In genomic region chr22:41636467-41636866, GRCh38 we compare ENCODE assay signal across 15 cellular contexts. TPM values are rescaled to one million over a fixed set of nuclear protein-coding genes. Genes with fewer than 3 reads are reported as not detected.
DNase-seq lines count a peak whose midpoint lies in the region; ATAC-seq and TF ChIP-seq lines count a peak whose summit lies in the region.
"Had no signal": no experiment of that assay in that cellular context is flagged by ENCODE, and none has a peak within 500 bp of the region (broad histone marks: within the 10 kb centered on the region; RNA-seq: fewer than 3 reads in every experiment).

No MANE protein-coding gene starts in this region.

- H4K20me1 ChIP-seq in SK-N-SH (ENCODE audit: insufficient read depth) = peaks cover 3% of the 10 kb centered on the region; the same call in 1 of the 2 replicates
- peaks cover 3% of the 10 kb centered on the region for H4K20me1 ChIP-seq in fibroblast of lung (ENCODE audit: control insufficient read depth, extremely low read depth, insufficient read depth, low read length)

- H3K9me3 ChIP-seq in SK-N-SH = no peaks in the 10 kb centered on the region
- H3K9me3 ChIP-seq in fibroblast of lung (ENCODE audit: control insufficient read depth, insufficient read depth, low read depth, low read length) = no peaks in the 10 kb centered on the region
- H3K9me3 ChIP-seq: transverse colon had no signal

- peaks cover 6% of the 10 kb centered on the region for H3F3A ChIP-seq in SK-N-SH (replicated peaks; ENCODE audit: insufficient read depth)

- peak overlapping the region in 1 of 2 experiments; percentile 56; a peak in 1 of 4 replicates for H3K27ac ChIP-seq in SK-N-SH (ENCODE audit: low read depth in 2 of 2, low read length in 1 of 2)
- H3K27ac ChIP-seq in fibroblast of lung (ENCODE audit: insufficient read depth, low read length) = peak overlapping the region; percentile 19
- H3K27ac ChIP-seq: 22Rv1 had no signal

- TF ChIP-seq CTCF in SK-N-SH (IDR thresholded peaks at IDR 0.05) = no peak
- no peak for TF ChIP-seq CTCF in fibroblast of lung (conservative IDR thresholded peaks at IDR 0.05 in 1 of 2, IDR thresholded peaks at IDR 0.05 in 1 of 2; ENCODE audit: low read depth in 1 of 2, low read length in 2 of 2)

- no peaks in the 10 kb centered on the region for H3K27me3 Mint-ChIP-seq in T-helper 2 cell treated with Interferon-gamma antibody and Interleukin-4, amounts not matched to agents 5 μg/mL and 100 μg/mL, for 36 hours (ENCODE audit: low read depth)
- H3K27me3 Mint-ChIP-seq: naive thymus-derived CD4-positive, alpha-beta T cell had no signal

- H3K27me3 ChIP-seq in SK-N-SH (ENCODE audit: insufficient read depth) (no peaks in the 10 kb centered on the region), fibroblast of lung (ENCODE audit: control insufficient read depth, insufficient read depth, low read length) (no peaks in the 10 kb centered on the region)
- H3K27me3 ChIP-seq: transverse colon had no signal

- peaks cover 7 to 16% of the 10 kb centered on the region in 2 experiments for H3K36me3 ChIP-seq in SK-N-SH (replicated peaks in 1 of 2; ENCODE audit: control insufficient read depth in 1 of 2, insufficient read depth in 2 of 2, low read length in 1 of 2)
- H3K36me3 ChIP-seq in fibroblast of lung (ENCODE audit: control insufficient read depth, insufficient read depth, low read length) = peaks cover 14% of the 10 kb centered on the region

- H3K4me1 ChIP-seq in SK-N-SH (ENCODE audit: control insufficient read depth in 1 of 2, insufficient read depth in 2 of 2, low read depth in 1 of 2, low read length in 1 of 2) (no peaks in the 10 kb centered on the region), fibroblast of lung (ENCODE audit: control insufficient read depth, extremely low read depth, insufficient read depth, low read length) (peaks cover 3% of the 10 kb centered on the region)

- POLR2A ChIA-PET in SK-N-SH (lab: Yijun Ruan, JAX) = no interaction called here

- no peak for ATAC-seq in HG02870 (IDR thresholded peaks at IDR 0.05; ENCODE audit: unreplicated experiment)
- ATAC-seq: naive thymus-derived CD4-positive, alpha-beta T cell had no signal

- no peak for TF ChIP-seq RAD21 in SK-N-SH (IDR thresholded peaks at IDR 0.05; ENCODE audit: low read length)

- H3K79me2 ChIP-seq in SK-N-SH (ENCODE audit: insufficient read depth) (peaks cover 40% of the 10 kb centered on the region), fibroblast of lung (ENCODE audit: control insufficient read depth, insufficient read depth, low read length) (peaks cover 7% of the 10 kb centered on the region)

- H3K4me2 ChIP-seq in SK-N-SH = no peak overlapping the region
- H3K4me2 ChIP-seq in fibroblast of lung (ENCODE audit: extremely low read depth, insufficient read depth, low read length) = no peak overlapping the region

- H2AFZ ChIP-seq in SK-N-SH (ENCODE audit: low read depth) (no peak overlapping the region), fibroblast of lung (ENCODE audit: low read length) (no peak overlapping the region)

- peaks cover 3% of the 10 kb centered on the region for H3K4me1 Mint-ChIP-seq in T-helper 2 cell treated with Interferon-gamma antibody and Interleukin-4, amounts not matched to agents 5 μg/mL and 100 μg/mL, for 36 hours (ENCODE audit: low read depth)

- CTCF ChIA-PET in SK-N-SH (lab: Yijun Ruan, JAX) = no interaction called here

- H3K4me3 Mint-ChIP-seq in T-helper 2 cell treated with Interferon-gamma antibody and Interleukin-4, amounts not matched to agents 5 μg/mL and 100 μg/mL, for 36 hours = no peak overlapping the region
- H3K4me3 Mint-ChIP-seq: naive thymus-derived CD4-positive, alpha-beta T cell had no signal

- TF ChIP-seq EP300 in SK-N-SH (IDR thresholded peaks at IDR 0.05; ENCODE audit: borderline replicate concordance in 1 of 2, low read depth in 1 of 2, low read length in 1 of 2) = no peak

- DNase-seq in NCI-H2196 (lab: John Stamatoyannopoulos, UW; ENCODE audit: unreplicated experiment) = peak; percentile 29
- no peak for DNase-seq in NCI-H2196 treated with DMSO at 0.1 percent for 48 hours (lab: John Stamatoyannopoulos, UW; ENCODE audit: unreplicated experiment)
- no peak for DNase-seq in SK-N-SH
- peak; percentile 19 to 60 for DNase-seq in fibroblast of lung (ENCODE audit: low read depth in 2 of 2)
- peak; percentile 15 for DNase-seq in renal cortical epithelial cell (ENCODE audit: low read depth)
- no peak for DNase-seq in kidney glomerular epithelial cell (lab: John Stamatoyannopoulos, UW)
- DNase-seq in T-helper 2 cell treated with Interferon-gamma antibody and Interleukin-4, amounts not matched to agents 5 μg/mL and 100 μg/mL, for 36 hours (ENCODE audit: low spot score) = no peak
- DNase-seq: DMS 273 treated with DMSO at 0.1 percent for 48 hours; erythroblast; Kasumi-1; naive thymus-derived CD4-positive, alpha-beta T cell; OCI-M1; transverse colon had no signal

- H3K4me3 ChIP-seq in SK-N-SH (ENCODE audit: low read depth in 2 of 2, low read length in 1 of 2) (no peak overlapping the region), fibroblast of lung (replicated peaks in 1 of 4; ENCODE audit: control extremely low read depth in 1 of 4, insufficient read depth in 1 of 4, low read depth in 3 of 4, low read length in 4 of 4) (no peak overlapping the region)
- H3K4me3 ChIP-seq: transverse colon had no signal

- no peaks in the 10 kb centered on the region for H3K9me3 Mint-ChIP-seq in T-helper 2 cell treated with Interferon-gamma antibody and Interleukin-4, amounts not matched to agents 5 μg/mL and 100 μg/mL, for 36 hours
- H3K9me3 Mint-ChIP-seq: naive thymus-derived CD4-positive, alpha-beta T cell had no signal

- no peaks in the 10 kb centered on the region for H3K9me2 ChIP-seq in SK-N-SH

- peaks cover 47% of the 10 kb centered on the region for H3K36me3 Mint-ChIP-seq in T-helper 2 cell treated with Interferon-gamma antibody and Interleukin-4, amounts not matched to agents 5 μg/mL and 100 μg/mL, for 36 hours (ENCODE audit: low read depth)

- no peak overlapping the region for H3K9ac ChIP-seq in SK-N-SH
- H3K9ac ChIP-seq in fibroblast of lung (ENCODE audit: insufficient read depth, low read length) = no peak overlapping the region

- no peak overlapping the region for H3K27ac Mint-ChIP-seq in T-helper 2 cell treated with Interferon-gamma antibody and Interleukin-4, amounts not matched to agents 5 μg/mL and 100 μg/mL, for 36 hours

- WGBS in SK-N-SH (ENCODE audit: low lambda C conversion rate) = 55% methylated on average over 5 of the region's 7 CpGs

TF ChIP-seq in SK-N-SH, 30 proteins besides CTCF, POLR2A, EP300 and RAD21 (continues in another document):
- TF ChIP-seq SMC3 (IDR thresholded peaks at IDR 0.05; ENCODE audit: low read depth, low read length) (no peak), ELF1 (IDR thresholded peaks at IDR 0.05) (no peak), EZH2phosphoT487 (IDR thresholded peaks at IDR 0.05; ENCODE audit: borderline replicate concordance, low read depth) (no peak)

RNA-seq across cellular contexts. Expression of gene XRCC6, which starts 15.4 kb away (rescaled TPM):
- polyA plus RNA-seq in SK-N-SH (2012; rRNA removed) (78.1 and 79.0 TPM in 2 replicates), fibroblast of lung (183 and 280 TPM in 2 replicates)
- polyA plus RNA-seq in SK-N-SH (2012; cell fraction: cytosol; rRNA removed) = 91.8 and 99.0 TPM in 2 replicates
- polyA plus RNA-seq in SK-N-SH (2012; cell fraction: nucleus; rRNA removed) = 53.7 and 58.9 TPM in 2 replicates
- total RNA-seq in fibroblast of lung (268 and 282 TPM in 2 replicates), renal cortical epithelial cell (320 and 484 TPM in 2 replicates)
- polyA plus RNA-seq in fibroblast of lung (2012) = 282 and 405 TPM in 2 replicates
- polyA minus RNA-seq in fibroblast of lung (ENCODE audit: low replicate concordance) = 125 and 199 TPM in 2 replicates

RNA-seq across cellular contexts. Expression of gene DESI1, which starts 15.6 kb away (rescaled TPM):
- 8.2 and 12.7 TPM in 2 replicates for polyA plus RNA-seq in SK-N-SH (2012; rRNA removed)
- 6.4 and 7.9 TPM in 2 replicates for polyA plus RNA-seq in SK-N-SH (2012; cell fraction: cytosol; rRNA removed)
- 11.7 and 20.5 TPM in 2 replicates for polyA plus RNA-seq in SK-N-SH (2012; cell fraction: nucleus; rRNA removed)
- 8.0 and 11.9 TPM in 2 replicates for total RNA-seq in fibroblast of lung
- 22.4 and 22.6 TPM in 2 replicates for polyA plus RNA-seq in fibroblast of lung
- polyA plus RNA-seq in fibroblast of lung (2012) = 20.7 and 23.9 TPM in 2 replicates
- 37.0 and 45.6 TPM in 2 replicates for polyA minus RNA-seq in fibroblast of lung (ENCODE audit: low replicate concordance)
- total RNA-seq in renal cortical epithelial cell = 17.5 and 27.8 TPM in 2 replicates

RNA-seq across cellular contexts. Expression of gene PMM1, which starts 46.8 kb away (rescaled TPM):
- polyA plus RNA-seq in SK-N-SH (2012; rRNA removed) (44.3 and 46.4 TPM in 2 replicates), fibroblast of lung (73.0 and 110 TPM in 2 replicates)
- 29.1 and 34.9 TPM in 2 replicates for polyA plus RNA-seq in SK-N-SH (2012; cell fraction: cytosol; rRNA removed)
- 79.8 and 109 TPM in 2 replicates for polyA plus RNA-seq in SK-N-SH (2012; cell fraction: nucleus; rRNA removed)
- total RNA-seq in fibroblast of lung (26.2 and 32.4 TPM in 2 replicates), renal cortical epithelial cell (9.9 and 14.6 TPM in 2 replicates)
- 79.3 and 106 TPM in 2 replicates for polyA plus RNA-seq in fibroblast of lung (2012)
- polyA minus RNA-seq in fibroblast of lung (ENCODE audit: low replicate concordance) = 58.3 and 100 TPM in 2 replicates

RNA-seq across cellular contexts. Expression of gene SNU13, which starts 52.2 kb away (rescaled TPM):
- polyA plus RNA-seq in SK-N-SH (2012; rRNA removed) (273 and 282 TPM in 2 replicates), fibroblast of lung (164 and 230 TPM in 2 replicates)
- 227 and 250 TPM in 2 replicates for polyA plus RNA-seq in SK-N-SH (2012; cell fraction: cytosol; rRNA removed)
- 109 and 112 TPM in 2 replicates for polyA plus RNA-seq in SK-N-SH (2012; cell fraction: nucleus; rRNA removed)
- total RNA-seq in fibroblast of lung (61.6 and 67.5 TPM in 2 replicates), renal cortical epithelial cell (92.2 and 104 TPM in 2 replicates)
- polyA plus RNA-seq in fibroblast of lung (2012) = 136 and 191 TPM in 2 replicates
- polyA minus RNA-seq in fibroblast of lung (ENCODE audit: low replicate concordance) = 119 and 235 TPM in 2 replicates

Comparison
In these comparisons a context has a peak if more than half of its experiments do, and no peak if none do; other contexts are left out.
1. DNase-seq: peak in NCI-H2196 (single experiment), fibroblast of lung (2 of 2) and renal cortical epithelial cell (single experiment); none in NCI-H2196 treated with DMSO at 0.1 percent for 48 hours (single experiment), SK-N-SH (single experiment), kidney glomerular epithelial cell (single experiment) and T-helper 2 cell treated with Interferon-gamma antibody and Interleukin-4, amounts not matched to agents 5 μg/mL and 100 μg/mL, for 36 hours (single experiment).